In genomic region chr6:32175322-32175710, GRCh38 we compare ENCODE assay signal across 8 cellular contexts. TPM values are rescaled to one million over a fixed set of nuclear protein-coding genes. Genes with fewer than 3 reads are reported as not detected.
DNase-seq lines count a peak whose midpoint lies in the region; ATAC-seq and TF ChIP-seq lines count a peak whose summit lies in the region.

No MANE protein-coding gene starts in this region.

- no peaks in the 10 kb centered on the region for H3K27me3 Mint-ChIP-seq in activated T-helper 17 cell treated with anti-CD3 and anti-CD28 coated beads, Interleukin-2, amount 50 U/mL, for 72 hours
- H3K27me3 Mint-ChIP-seq in stimulated activated memory B cell treated with anti-CD40 and anti-IgM and Interleukin-4, amounts not matched to agents 10 μg/mL and 1 μg/mL and 100 μg/mL, for 72 hours: no peaks in the 10 kb centered on the region

- H3K27ac ChIP-seq in HL-60 (replicated peaks): peak overlapping the region; percentile 71
- H3K27ac ChIP-seq in iPS-18a (ENCODE audit: low read length): no peak overlapping the region

- H3K27me3 ChIP-seq in HL-60 (ENCODE audit: insufficient read depth, poor library complexity, severe bottlenecking) (no peaks in the 10 kb centered on the region), iPS-18a (ENCODE audit: control insufficient read depth, insufficient read depth, low read length) (no peaks in the 10 kb centered on the region)

- H3K9me3 Mint-ChIP-seq in activated T-helper 17 cell treated with anti-CD3 and anti-CD28 coated beads, Interleukin-2, amount 50 U/mL, for 72 hours: no peaks in the 10 kb centered on the region
- no peaks in the 10 kb centered on the region for H3K9me3 Mint-ChIP-seq in stimulated activated memory B cell treated with anti-CD40 and anti-IgM and Interleukin-4, amounts not matched to agents 10 μg/mL and 1 μg/mL and 100 μg/mL, for 72 hours

- H3K4me1 Mint-ChIP-seq in activated T-helper 17 cell treated with anti-CD3 and anti-CD28 coated beads, Interleukin-2, amount 50 U/mL, for 72 hours: peaks cover 33% of the 10 kb centered on the region
- peaks cover 69% of the 10 kb centered on the region for H3K4me1 Mint-ChIP-seq in stimulated activated memory B cell treated with anti-CD40 and anti-IgM and Interleukin-4, amounts not matched to agents 10 μg/mL and 1 μg/mL and 100 μg/mL, for 72 hours

- peaks cover 41% of the 10 kb centered on the region for H3K36me3 Mint-ChIP-seq in activated T-helper 17 cell treated with anti-CD3 and anti-CD28 coated beads, Interleukin-2, amount 50 U/mL, for 72 hours (ENCODE audit: low read depth)
- H3K36me3 Mint-ChIP-seq in stimulated activated memory B cell treated with anti-CD40 and anti-IgM and Interleukin-4, amounts not matched to agents 10 μg/mL and 1 μg/mL and 100 μg/mL, for 72 hours: peaks cover 23% of the 10 kb centered on the region

- peaks cover 21% of the 10 kb centered on the region for H3K4me1 ChIP-seq in iPS-18a (ENCODE audit: control insufficient read depth, low read depth, low read length)

- H3K36me3 ChIP-seq in iPS-18a (ENCODE audit: control insufficient read depth, low read depth, low read length): peaks cover 18% of the 10 kb centered on the region

- peak overlapping the region; percentile 42 for H3K27ac Mint-ChIP-seq in activated T-helper 17 cell treated with anti-CD3 and anti-CD28 coated beads, Interleukin-2, amount 50 U/mL, for 72 hours
- H3K27ac Mint-ChIP-seq in stimulated activated memory B cell treated with anti-CD40 and anti-IgM and Interleukin-4, amounts not matched to agents 10 μg/mL and 1 μg/mL and 100 μg/mL, for 72 hours: peak overlapping the region; percentile 86

- no peak for DNase-seq in HL-60 (ENCODE audit: low read depth in 1 of 2, low spot score in 1 of 2)
- no peak for DNase-seq in ecto neural progenitor cell (ENCODE audit: low spot score)
- DNase-seq in NCI-H526 treated with DMSO at 0.1 percent for 48 hours (lab: John Stamatoyannopoulos, UW): no peak
- DNase-seq in NCI-H1092 treated with DMSO at 0.1 percent for 48 hours (lab: John Stamatoyannopoulos, UW): no peak
- DNase-seq in GOT3 (lab: John Stamatoyannopoulos, UW): no peak

- H3K4me3 ChIP-seq in HL-60 (replicated peaks; ENCODE audit: insufficient read depth, low read length) (peak overlapping the region; percentile 92), iPS-18a (ENCODE audit: low read length) (peak overlapping the region; percentile 81)

- peak overlapping the region; percentile 90 for H3K4me3 Mint-ChIP-seq in activated T-helper 17 cell treated with anti-CD3 and anti-CD28 coated beads, Interleukin-2, amount 50 U/mL, for 72 hours
- H3K4me3 Mint-ChIP-seq in stimulated activated memory B cell treated with anti-CD40 and anti-IgM and Interleukin-4, amounts not matched to agents 10 μg/mL and 1 μg/mL and 100 μg/mL, for 72 hours: peak overlapping the region; percentile 86

- ATAC-seq in activated T-helper 17 cell treated with anti-CD3 and anti-CD28 coated beads, Interleukin-2, amount 50 U/mL, for 72 hours (replicated peaks): no peak
- ATAC-seq in stimulated activated memory B cell treated with anti-CD40 and anti-IgM and Interleukin-4, amounts not matched to agents 10 μg/mL and 1 μg/mL and 100 μg/mL, for 72 hours: no peak

- no peaks in the 10 kb centered on the region for H3K9me3 ChIP-seq in iPS-18a (ENCODE audit: control insufficient read depth, low read depth, low read length)

- peak overlapping the region; percentile 87 for H3K9ac ChIP-seq in iPS-18a (ENCODE audit: low read length)

- TF ChIP-seq CTCF in HL-60 (IDR thresholded peaks at IDR 0.05; ENCODE audit: insufficient read depth, low read length): no peak

RNA-seq across cellular contexts. Expression of gene AGPAT1, which starts 0.6 kb away (rescaled TPM):
- 10 to 100 TPM; 26.8 to 37.5 TPM for total RNA-seq in activated T-helper 17 cell treated with anti-CD3 and anti-CD28 coated beads, Interleukin-2, amount 50 U/mL, for 72 hours

RNA-seq across cellular contexts. Expression of gene RNF5, which starts 2.9 kb away (rescaled TPM):
- total RNA-seq in activated T-helper 17 cell treated with anti-CD3 and anti-CD28 coated beads, Interleukin-2, amount 50 U/mL, for 72 hours: 10 to 100 TPM; 46.0 to 64.5 TPM

RNA-seq across cellular contexts. Expression of gene AGER, which starts 8.7 kb away (rescaled TPM):
- 10 to 100 TPM; 19.3 to 50.2 TPM for total RNA-seq in activated T-helper 17 cell treated with anti-CD3 and anti-CD28 coated beads, Interleukin-2, amount 50 U/mL, for 72 hours

RNA-seq across cellular contexts. Expression of gene EGFL8, which starts 10.9 kb away (rescaled TPM):
- 10 to 100 TPM in 1 of 2 donors, 1 to 10 TPM in 1; 6.7 to 10.1 TPM for total RNA-seq in activated T-helper 17 cell treated with anti-CD3 and anti-CD28 coated beads, Interleukin-2, amount 50 U/mL, for 72 hours

RNA-seq across cellular contexts. Expression of gene PBX2, which starts 14.7 kb away (rescaled TPM):
- total RNA-seq in activated T-helper 17 cell treated with anti-CD3 and anti-CD28 coated beads, Interleukin-2, amount 50 U/mL, for 72 hours: 100 to 1,000 TPM in 1 of 2 donors, 10 to 100 TPM in 1; 53.0 to 135 TPM
